Comparison of ENCODE assay signal across 19 cellular contexts in the genomic region with DNA sequence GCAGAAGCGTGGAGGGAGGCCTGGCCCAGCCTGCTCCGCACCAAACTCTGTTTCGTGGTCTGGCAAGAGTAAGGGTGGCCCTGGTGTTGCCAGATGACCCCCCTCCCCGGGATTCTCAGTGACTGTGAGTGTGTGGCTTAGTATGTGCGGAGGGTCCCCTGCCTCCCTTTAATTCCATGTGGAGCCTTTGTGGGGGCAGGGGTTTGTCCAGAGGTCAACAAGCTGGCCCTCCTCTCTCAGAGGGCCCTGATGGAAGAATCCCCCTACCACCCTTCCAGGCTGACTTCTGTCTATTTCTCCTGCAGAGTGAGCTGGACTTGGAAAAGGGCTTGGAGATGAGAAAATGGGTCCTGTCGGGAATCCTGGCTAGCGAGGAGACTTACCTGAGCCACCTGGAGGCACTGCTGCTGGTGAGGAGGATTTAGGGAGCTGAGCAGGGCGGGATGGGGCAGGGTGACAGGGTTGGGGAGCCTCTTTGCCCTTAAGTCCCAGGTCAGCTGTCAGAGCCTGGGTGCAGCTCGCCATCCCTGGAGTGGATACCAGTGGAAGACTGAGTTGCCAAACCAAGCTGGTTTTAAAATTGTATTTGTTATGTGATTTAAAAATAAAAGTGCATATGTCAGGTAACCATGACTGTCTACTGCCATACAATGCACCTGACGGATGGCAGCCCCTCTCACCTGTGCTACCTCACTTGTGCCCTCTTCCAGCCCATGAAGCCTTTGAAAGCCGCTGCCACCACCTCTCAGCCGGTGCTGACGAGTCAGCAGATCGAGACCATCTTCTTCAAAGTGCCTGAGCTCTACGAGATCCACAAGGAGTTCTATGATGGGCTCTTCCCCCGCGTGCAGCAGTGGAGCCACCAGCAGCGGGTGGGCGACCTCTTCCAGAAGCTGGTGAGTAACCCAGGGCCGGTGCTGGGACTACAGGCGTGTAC.
"Had no signal": no experiment of that assay in that cellular context is flagged by ENCODE, and none has a peak within 500 bp of the region (broad histone marks: within the 10 kb centered on the region; RNA-seq: fewer than 3 reads in every experiment).

No MANE protein-coding gene starts in this region.

- H3K27me3 ChIP-seq: ascending aorta, body of pancreas, Peyer's patch had no signal

- H3K4me3 ChIP-seq: ascending aorta, body of pancreas, Peyer's patch, SK-N-MC had no signal

- H3K27ac ChIP-seq: body of pancreas, Peyer's patch, SK-N-MC, VCaP had no signal

- H3K4me3 Mint-ChIP-seq: activated CD8-positive, alpha-beta T cell treated with anti-CD3 and anti-CD28 coated beads for 36 hours; activated naive CD8-positive, alpha-beta T cell treated with anti-CD3 and anti-CD28 coated beads, Interleukin-2, amount 10 ng/mL, durations not matched to agents 7 days and 5 days; T-cell had no signal

- DNase-seq: activated CD4-positive, CD25-positive, alpha-beta regulatory T cell; activated CD8-positive, alpha-beta memory T cell treated with anti-CD3 and anti-CD28 coated beads, Interleukin-2, amount 50 U/mL, for 48 hours; activated CD8-positive, alpha-beta T cell treated with anti-CD3 and anti-CD28 coated beads for 36 hours; activated naive CD4-positive, alpha-beta T cell treated with anti-CD3 and anti-CD28 coated beads, Interleukin-2, amount 50 U/mL, for 16 hours; activated naive CD8-positive, alpha-beta T cell treated with anti-CD3 and anti-CD28 coated beads, Interleukin-2, amount 10 ng/mL, durations not matched to agents 7 days and 5 days; activated T-cell treated with anti-CD3 and anti-CD28 coated beads, Interleukin-2, amount 50 U/mL, for 1 hour; body of pancreas; central memory CD4-positive, alpha-beta T cell; Kasumi-1; NCI-H1436 treated with DMSO at 0.1 percent for 48 hours; NCI-H187; NCI-H510A treated with DMSO at 0.1 percent for 48 hours; NK-92 treated with Interleukin-12 subunit alpha and Interleukin-12 subunit beta, amount 100 ng/mL, for 24 hours; Peyer's patch; SIG-M5; T-cell had no signal

- H3K27ac Mint-ChIP-seq: activated CD8-positive, alpha-beta T cell treated with anti-CD3 and anti-CD28 coated beads for 36 hours; activated naive CD8-positive, alpha-beta T cell treated with anti-CD3 and anti-CD28 coated beads, Interleukin-2, amount 10 ng/mL, durations not matched to agents 7 days and 5 days had no signal

- H3K27me3 Mint-ChIP-seq: activated CD8-positive, alpha-beta T cell treated with anti-CD3 and anti-CD28 coated beads for 36 hours; activated naive CD8-positive, alpha-beta T cell treated with anti-CD3 and anti-CD28 coated beads, Interleukin-2, amount 10 ng/mL, durations not matched to agents 7 days and 5 days; T-cell had no signal

- H3K9me3 ChIP-seq: ascending aorta, body of pancreas, Peyer's patch had no signal

- H3K9me3 Mint-ChIP-seq: activated CD8-positive, alpha-beta T cell treated with anti-CD3 and anti-CD28 coated beads for 36 hours; activated naive CD8-positive, alpha-beta T cell treated with anti-CD3 and anti-CD28 coated beads, Interleukin-2, amount 10 ng/mL, durations not matched to agents 7 days and 5 days; T-cell had no signal

- ATAC-seq: activated CD8-positive, alpha-beta T cell treated with anti-CD3 and anti-CD28 coated beads for 36 hours; body of pancreas; T-cell had no signal
